ENCODE assay signal across 8 cellular contexts in genomic region chr7:48424731-48425130, GRCh38.
A peak's percentile ranks its signal among the peaks of the same experiment; 100 is the strongest.
DNase-seq lines count a peak whose midpoint lies in the region; ATAC-seq and TF ChIP-seq lines count a peak whose summit lies in the region.

No MANE protein-coding gene starts in this region.

- no peak overlapping the region for H3K27ac ChIP-seq in effector memory CD4-positive, alpha-beta T cell (ENCODE audit: insufficient read depth, low read length, poor library complexity, severe bottlenecking)
- H3K27ac ChIP-seq in CD4-positive, alpha-beta memory T cell (ENCODE audit: low read depth, low read length): no peak overlapping the region

- DNase-seq in AG09319 (ENCODE audit: extremely low read depth, low read depth) (no peak), NCI-H345 treated with DMSO at 0.1 percent for 48 hours (lab: John Stamatoyannopoulos, UW; ENCODE audit: unreplicated experiment) (peak; percentile 16), epithelial cell of esophagus (ENCODE audit: low read depth) (peak; percentile 67), middle frontal gyrus (ENCODE audit: extremely low spot score, low spot score) (no peak)
- DNase-seq in effector memory CD4-positive, alpha-beta T cell: no peak
- no peak for DNase-seq in stimulated activated naive CD4-positive, alpha-beta T cell treated with Interleukin-2 at 50 U/mL for 16 hours (lab: John Stamatoyannopoulos, UW)
- no peak for DNase-seq in CD4-positive, alpha-beta memory T cell

- no peak overlapping the region for H3K4me3 Mint-ChIP-seq in CD4-positive, alpha-beta memory T cell

- intact Hi-C loops in CD4-positive, alpha-beta memory T cell (cut with micrococcal nuclease): no loop called here

- H3K4me3 ChIP-seq in epithelial cell of esophagus (ENCODE audit: low read length): no peak overlapping the region
- H3K4me3 ChIP-seq in effector memory CD4-positive, alpha-beta T cell (ENCODE audit: insufficient read depth, low read depth, low read length, poor library complexity, severe bottlenecking): no peak overlapping the region
- no peak overlapping the region for H3K4me3 ChIP-seq in CD4-positive, alpha-beta memory T cell (ENCODE audit: low read length in 2 of 2)

- TF ChIP-seq CTCF in AG09319 (IDR thresholded peaks at IDR 0.05; ENCODE audit: low read depth, low read length) (peak; percentile 8), epithelial cell of esophagus (IDR thresholded peaks at IDR 0.05; ENCODE audit: insufficient read depth, low read depth, low read length, missing control alignments) (peak; percentile 91)

- no peak overlapping the region for H3K27ac Mint-ChIP-seq in CD4-positive, alpha-beta memory T cell

- H3K4me1 Mint-ChIP-seq in CD4-positive, alpha-beta memory T cell: no peaks in the 10 kb centered on the region

- POLR2A ChIA-PET in CD4-positive, alpha-beta memory T cell (lab: Charles Lee; ENCODE audit: partially characterized antibody): no interaction called here

- ATAC-seq in GM19351 (IDR thresholded peaks at IDR 0.05; ENCODE audit: unreplicated experiment): peak; percentile 78

- CTCF ChIA-PET in CD4-positive, alpha-beta memory T cell (lab: Charles Lee; ENCODE audit: partially characterized antibody): no interaction called here

- H3K9me3 Mint-ChIP-seq in CD4-positive, alpha-beta memory T cell: peaks cover 0 to 2% (median 0%) of the 10 kb centered on the region in 8 donors

- H3K27me3 ChIP-seq in effector memory CD4-positive, alpha-beta T cell (replicated peaks; ENCODE audit: control insufficient read depth, insufficient read depth, low read length, poor library complexity, severe bottlenecking): no peaks in the 10 kb centered on the region
- no peaks in the 10 kb centered on the region for H3K27me3 ChIP-seq in CD4-positive, alpha-beta memory T cell (ENCODE audit: insufficient read depth, low read length)

- no peaks in the 10 kb centered on the region for H3K4me1 ChIP-seq in effector memory CD4-positive, alpha-beta T cell (ENCODE audit: control insufficient read depth, insufficient read depth, low read length, poor library complexity, severe bottlenecking)
- H3K4me1 ChIP-seq in CD4-positive, alpha-beta memory T cell (ENCODE audit: insufficient read depth, low read length): no peaks in the 10 kb centered on the region

- no peaks in the 10 kb centered on the region for H3K9me3 ChIP-seq in effector memory CD4-positive, alpha-beta T cell (ENCODE audit: control insufficient read depth, low read length)
- H3K9me3 ChIP-seq in CD4-positive, alpha-beta memory T cell (ENCODE audit: control insufficient read depth in 1 of 2, low read length in 2 of 2): no peaks in the 10 kb centered on the region

- H3K36me3 Mint-ChIP-seq in CD4-positive, alpha-beta memory T cell: no peaks in the 10 kb centered on the region

- no peaks in the 10 kb centered on the region for H3K36me3 ChIP-seq in effector memory CD4-positive, alpha-beta T cell (ENCODE audit: control insufficient read depth, insufficient read depth, low read length)
- no peaks in the 10 kb centered on the region for H3K36me3 ChIP-seq in CD4-positive, alpha-beta memory T cell (ENCODE audit: insufficient read depth, low read length)

- peaks cover 0 to 2% of the 10 kb centered on the region in 2 donors for H3K27me3 Mint-ChIP-seq in CD4-positive, alpha-beta memory T cell

Comparison
In these comparisons a context has a peak if more than half of its experiments do, and no peak if none do; other contexts are left out.
1. DNase-seq: peak in NCI-H345 treated with DMSO at 0.1 percent for 48 hours (single experiment) and epithelial cell of esophagus (single experiment); none in AG09319 (single experiment), effector memory CD4-positive, alpha-beta T cell (0 of 3), middle frontal gyrus (single experiment), stimulated activated naive CD4-positive, alpha-beta T cell treated with Interleukin-2 at 50 U/mL for 16 hours (single experiment) and CD4-positive, alpha-beta memory T cell (0 of 5).